1 cellular context compared by ENCODE assay signal in genomic region chr12:112017041-112017440, GRCh38.
TF ChIP-seq lines count a peak whose summit lies in the region.

No MANE protein-coding gene starts in this region.

TF ChIP-seq in K562, 482 proteins besides CTCF, POLR2A, EP300 and RAD21:
- no peak for TF ChIP-seq FOXA1 (IDR thresholded peaks at IDR 0.05; ENCODE audit: borderline replicate concordance)
TF ChIP-seq in K562: peak in this region for 0.
